Comparison of ENCODE assay signal across 8 cellular contexts in genomic region chr2:109736177-109736827, GRCh38. TPM values are rescaled to one million over a fixed set of nuclear protein-coding genes. Genes with fewer than 3 reads are reported as not detected.
A peak's percentile ranks its signal among the peaks of the same experiment; 100 is the strongest.
DNase-seq lines count a peak whose midpoint lies in the region; ATAC-seq, FAIRE-seq and TF ChIP-seq lines count a peak whose summit lies in the region.

No MANE protein-coding gene starts in this region.

- DNase-seq in ELF-1 (ENCODE audit: low read depth, low spot score) (peak; percentile 53), LNCaP clone FGC (ENCODE audit: low read depth) (no peak), fibroblast of villous mesenchyme (ENCODE audit: low read depth) (peak; percentile 66), omental fat pad (ENCODE audit: low spot score) (no peak)
- DNase-seq in activated effector memory CD4-positive, alpha-beta T cell treated with anti-CD3 and anti-CD28 coated beads, Interleukin-2, amount 50 U/mL, for 16 hours, result no peak

- peak; percentile 64 for TF ChIP-seq CTCF in LNCaP clone FGC (IDR thresholded peaks at IDR 0.05; ENCODE audit: control insufficient read depth, extremely low read depth, insufficient read depth)
- peak; percentile 80 for TF ChIP-seq CTCF in fibroblast of villous mesenchyme (IDR thresholded peaks at IDR 0.05; ENCODE audit: insufficient read depth, low read depth, low read length)
- peak in 1 of 3 donors; percentile 50 for TF ChIP-seq CTCF in omental fat pad (IDR thresholded peaks at IDR 0.05)

- ATAC-seq in omental fat pad (ENCODE audit: low FRiP score), result peak; percentile 57
- ATAC-seq in HG03108 (IDR thresholded peaks at IDR 0.05; ENCODE audit: unreplicated experiment), result no peak
- no peak for ATAC-seq in GM19395 (IDR thresholded peaks at IDR 0.05; ENCODE audit: unreplicated experiment)

- H3K4me3 ChIP-seq in LNCaP clone FGC (ENCODE audit: low read depth, low read length) (no peak overlapping the region), fibroblast of villous mesenchyme (ENCODE audit: low read depth, low read length) (no peak overlapping the region)

- FAIRE-seq in TTC549 (lab: Jason Lieb, UNC), result peak; percentile 93

RNA-seq across cellular contexts. Expression of gene RGPD5, which starts 57.8 kb away (rescaled TPM):
- total RNA-seq in fibroblast of villous mesenchyme, result 36.1 and 42.3 TPM in 2 replicates
- 10 to 100 TPM; 27.4 to 79.5 (median 39.7) TPM for total RNA-seq in omental fat pad

Comparison
In these comparisons a context has a peak if more than half of its experiments do, and no peak if none do; other contexts are left out.
1. DNase-seq: peak in ELF-1 (single experiment) and fibroblast of villous mesenchyme (single experiment); none in LNCaP clone FGC (single experiment), omental fat pad (single experiment) and activated effector memory CD4-positive, alpha-beta T cell treated with anti-CD3 and anti-CD28 coated beads, Interleukin-2, amount 50 U/mL, for 16 hours (single experiment).